1 cellular context compared by ENCODE assay signal in genomic region chr5:78594946-78595921, GRCh38.
A peak's percentile ranks its signal among the peaks of the same experiment; 100 is the strongest.
TF ChIP-seq lines count a peak whose summit lies in the region.

No MANE protein-coding gene starts in this region.

TF ChIP-seq in HCT116, 20 proteins besides CTCF, POLR2A, EP300 and RAD21 (continued from another document):
- TF ChIP-seq ZBTB33 (IDR thresholded peaks at IDR 0.05; ENCODE audit: extremely low read depth, insufficient replicate concordance, low read length) (no peak), SRF (IDR thresholded peaks at IDR 0.05; ENCODE audit: low read depth) (no peak), EZH2 (IDR thresholded peaks at IDR 0.05) (no peak), FOSL1 (IDR thresholded peaks at IDR 0.05; ENCODE audit: low read depth) (peak; percentile 86), CBX3 (IDR thresholded peaks at IDR 0.05; ENCODE audit: low read depth) (peak; percentile 64), REST (IDR thresholded peaks at IDR 0.05; ENCODE audit: low read depth) (no peak), EZH2phosphoT487 (IDR thresholded peaks at IDR 0.05; ENCODE audit: borderline replicate concordance) (no peak), POLR2AphosphoS5 (IDR thresholded peaks at IDR 0.05; ENCODE audit: low read depth, low read length) (peak; percentile 63), CEBPB (IDR thresholded peaks at IDR 0.05; ENCODE audit: low read depth) (peak; percentile 75), SIN3A (IDR thresholded peaks at IDR 0.05; ENCODE audit: low read depth) (0 out of 2 replicates have a peak, but pooled peaks have one; percentile 45), YY1 (IDR thresholded peaks at IDR 0.05; ENCODE audit: extremely low read depth, insufficient replicate concordance, low read depth, low read length) (no peak), SP1 (IDR thresholded peaks at IDR 0.05; ENCODE audit: low read depth) (peak; percentile 77), ZFX (IDR thresholded peaks at IDR 0.05) (no peak), EGR1 (IDR thresholded peaks at IDR 0.05; ENCODE audit: low read depth) (no peak), ZNF274 (IDR thresholded peaks at IDR 0.05; ENCODE audit: low read depth, low read length) (no peak), TCF7L2 (IDR thresholded peaks at IDR 0.05; ENCODE audit: borderline replicate concordance, extremely low read depth, insufficient read depth, insufficient read length) (no peak)
- TF ChIP-seq, protein P1, sequence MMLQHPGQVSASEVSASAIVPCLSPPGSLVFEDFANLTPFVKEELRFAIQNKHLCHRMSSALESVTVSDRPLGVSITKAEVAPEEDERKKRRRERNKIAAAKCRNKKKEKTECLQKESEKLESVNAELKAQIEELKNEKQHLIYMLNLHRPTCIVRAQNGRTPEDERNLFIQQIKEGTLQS (IDR thresholded peaks at IDR 0.05) = no peak; the same call in 1 of the 2 replicates
- TF ChIP-seq, protein P2, sequence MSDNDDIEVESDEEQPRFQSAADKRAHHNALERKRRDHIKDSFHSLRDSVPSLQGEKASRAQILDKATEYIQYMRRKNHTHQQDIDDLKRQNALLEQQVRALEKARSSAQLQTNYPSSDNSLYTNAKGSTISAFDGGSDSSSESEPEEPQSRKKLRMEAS (IDR thresholded peaks at IDR 0.05) = peak; percentile 65; the same call in 1 of the 2 replicates
TF ChIP-seq in HCT116: peak in this region for 8.
